Comparison of ENCODE assay signal across 1 cellular context in the genomic region with DNA sequence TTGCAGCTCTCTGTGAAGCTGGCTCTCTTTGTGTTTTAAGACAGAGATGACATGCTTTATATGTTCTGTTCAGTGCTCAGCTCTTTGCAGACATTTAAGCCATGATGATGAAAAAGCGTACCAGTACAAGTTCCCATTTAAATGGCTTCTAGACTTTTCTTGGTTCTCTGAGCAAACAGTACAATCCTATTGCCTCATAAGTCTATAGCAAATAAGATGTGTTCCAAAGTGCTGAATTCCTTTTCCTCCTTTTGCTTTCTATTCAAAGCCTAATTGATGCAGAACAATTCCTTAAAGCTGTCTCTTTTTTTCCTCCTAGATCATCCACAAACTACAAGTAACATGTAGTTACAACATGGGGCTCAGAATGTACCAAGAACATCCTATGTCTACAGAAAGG.
TF ChIP-seq lines count a peak whose summit lies in the region.

No MANE protein-coding gene starts in this region.

TF ChIP-seq in HepG2, 621 proteins besides CTCF, POLR2A, EP300 and RAD21:
- no peak for TF ChIP-seq BORCS8-MEF2B (CRISPR knock-in tag; IDR thresholded peaks at IDR 0.05)
- TF ChIP-seq RELA (CRISPR knock-in tag; IDR thresholded peaks at IDR 0.05): no peak
- TF ChIP-seq HOXA9 (CRISPR knock-in tag; IDR thresholded peaks at IDR 0.05; ENCODE audit: borderline replicate concordance): no peak
- TF ChIP-seq PRPF4 (IDR thresholded peaks at IDR 0.05; ENCODE audit: low read depth, low read length, poor library complexity, severe bottlenecking): no peak
- 0 out of 2 replicates have a peak, but pooled peaks have one; percentile 11 for TF ChIP-seq HNF4A (CRISPR knock-in tag; IDR thresholded peaks at IDR 0.05)
- TF ChIP-seq, protein P1, sequence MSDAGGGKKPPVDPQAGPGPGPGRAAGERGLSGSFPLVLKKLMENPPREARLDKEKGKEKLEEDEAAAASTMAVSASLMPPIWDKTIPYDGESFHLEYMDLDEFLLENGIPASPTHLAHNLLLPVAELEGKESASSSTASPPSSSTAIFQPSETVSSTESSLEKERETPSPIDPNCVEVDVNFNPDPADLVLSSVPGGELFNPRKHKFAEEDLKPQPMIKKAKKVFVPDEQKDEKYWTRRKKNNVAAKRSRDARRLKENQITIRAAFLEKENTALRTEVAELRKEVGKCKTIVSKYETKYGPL (CRISPR knock-in tag; IDR thresholded peaks at IDR 0.05): no peak
- no peak for TF ChIP-seq KDM2A (CRISPR knock-in tag; IDR thresholded peaks at IDR 0.05; ENCODE audit: borderline replicate concordance, low read depth)
- TF ChIP-seq PRMT3 (CRISPR knock-in tag; IDR thresholded peaks at IDR 0.05; ENCODE audit: borderline replicate concordance, low read depth): no peak
